In genomic region chr13:104532131-104532530, GRCh38 we compare ENCODE assay signal across 19 cellular contexts.
DNase-seq lines count a peak whose midpoint lies in the region; ATAC-seq, FAIRE-seq and TF ChIP-seq lines count a peak whose summit lies in the region.
"Had no signal": no experiment of that assay in that cellular context is flagged by ENCODE, and none has a peak within 500 bp of the region (broad histone marks: within the 10 kb centered on the region; RNA-seq: fewer than 3 reads in every experiment).

No MANE protein-coding gene starts in this region.

- H3K9ac ChIP-seq in IMR-90 (ENCODE audit: low read depth, low read length) = no peak overlapping the region

- POLR2A ChIA-PET in A549 (lab: Yijun Ruan, JAX) = no interaction called here
- POLR2A ChIA-PET in IMR-90 (lab: Charles Lee; ENCODE audit: unreplicated experiment) = no interaction called here

- H3K27ac ChIP-seq in A549 (no peak overlapping the region), IMR-90 (ENCODE audit: insufficient read depth, low read length) (no peak overlapping the region)

- H3K56ac ChIP-seq in IMR-90 (ENCODE audit: extremely low read depth, insufficient read depth, low read length) = no peak overlapping the region

- H2BK15ac ChIP-seq in IMR-90 (ENCODE audit: low read depth, low read length) = no peak overlapping the region

- ATAC-seq in A549 = no peak
- no peak for ATAC-seq in IMR-90 (ENCODE audit: low read depth)
- no peak for ATAC-seq in left colon

- H3K4me2 ChIP-seq in A549 (no peak overlapping the region), IMR-90 (ENCODE audit: low read depth, low read length) (no peak overlapping the region)

- DNase-seq in A549 (ENCODE audit: low read depth in 1 of 2, low spot score in 1 of 2) = no peak
- no peak for DNase-seq in IMR-90
- DNase-seq in OCI-M1 (lab: John Stamatoyannopoulos, UW) = no peak
- no peak for DNase-seq in left colon
- DNase-seq in hippocampal formation (lab: John Stamatoyannopoulos, UW) = no peak
- DNase-seq: 8988T; C1 segment of cervical spinal cord; Calu3; CD4-positive, alpha-beta memory T cell; COR-L47; DMS53; DMS79 treated with DMSO at 0.1 percent for 48 hours; GF-D8; GOT3; H7; HCEC 1CT had no signal

- TF ChIP-seq EP300 in A549 (IDR thresholded peaks at IDR 0.05) = no peak

- no peaks in the 10 kb centered on the region for H3K79me1 ChIP-seq in IMR-90 (ENCODE audit: low read depth in 1 of 2, low read length in 2 of 2)

- H3K23ac ChIP-seq in IMR-90 (ENCODE audit: low read depth, low read length) = no peak overlapping the region

- H2AK9ac ChIP-seq in IMR-90 (replicated peaks; ENCODE audit: low read depth, low read length, poor library complexity) = no peak overlapping the region

- H3K4me1 ChIP-seq in A549 = no peaks in the 10 kb centered on the region
- no peaks in the 10 kb centered on the region for H3K4me1 ChIP-seq in IMR-90 (ENCODE audit: control insufficient read depth, insufficient read depth, low read length)

- no peaks in the 10 kb centered on the region for H4K20me1 ChIP-seq in IMR-90 (ENCODE audit: insufficient read depth, low read length)

- dilution Hi-C loops in IMR-90 (cut with HindIII; ENCODE audit: low sequenced_read_pairs, unreplicated experiment) = no loop called here

- H2BK20ac ChIP-seq in IMR-90 (ENCODE audit: low read depth, low read length) = no peak overlapping the region

- no peak overlapping the region for H4K91ac ChIP-seq in IMR-90 (ENCODE audit: insufficient read depth, low read depth, low read length)

- no peak overlapping the region for H2AFZ ChIP-seq in IMR-90 (replicated peaks; ENCODE audit: low read length, poor library complexity)

- H3K27me3 ChIP-seq in IMR-90 (ENCODE audit: control insufficient read depth, insufficient read depth, low read length) = no peaks in the 10 kb centered on the region

- TF ChIP-seq RAD21 in A549 (conservative IDR thresholded peaks at IDR 0.05 in 1 of 2, IDR thresholded peaks at IDR 0.05 in 1 of 2) (no peak), IMR-90 (IDR thresholded peaks at IDR 0.05; ENCODE audit: low read length) (no peak)

- FAIRE-seq in A549 (lab: Jason Lieb, UNC) (no peak), endometrium (lab: Jason Lieb, UNC) (peak; percentile 80)
- FAIRE-seq: GM12891, GM18507 had no signal

- H3K14ac ChIP-seq in IMR-90 (replicated peaks; ENCODE audit: low read depth, low read length) = no peak overlapping the region

- no peak for TF ChIP-seq CTCF in A549 (IDR thresholded peaks at IDR 0.05)
- no peak for TF ChIP-seq CTCF in IMR-90 (conservative IDR thresholded peaks at IDR 0.05; ENCODE audit: low read depth, low read length)

- H3K18ac ChIP-seq in IMR-90 (ENCODE audit: low read depth, low read length) = no peak overlapping the region

- no peak overlapping the region for H4K8ac ChIP-seq in IMR-90 (ENCODE audit: low read depth in 2 of 2, low read length in 2 of 2)

- H3K36me3 ChIP-seq in IMR-90 (ENCODE audit: control insufficient read depth, insufficient read depth, low read length) = no peaks in the 10 kb centered on the region

- no peak overlapping the region for H2BK120ac ChIP-seq in IMR-90 (ENCODE audit: low read depth, low read length)

- H4K5ac ChIP-seq in IMR-90 (ENCODE audit: low read depth, low read length) = no peak overlapping the region

- H3K4ac ChIP-seq in IMR-90 (ENCODE audit: low read depth, low read length) = no peak overlapping the region

- no peak overlapping the region for H3K4me3 ChIP-seq in A549
- no peak overlapping the region for H3K4me3 ChIP-seq in IMR-90 (ENCODE audit: insufficient read depth, low read depth, low read length)

- TF ChIP-seq POLR2A in A549 (IDR thresholded peaks at IDR 0.05; ENCODE audit: low read length) = no peak
- no peak for TF ChIP-seq POLR2A in IMR-90 (IDR thresholded peaks at IDR 0.05; ENCODE audit: low read depth, low read length)

- no peaks in the 10 kb centered on the region for H3K9me1 ChIP-seq in IMR-90 (ENCODE audit: insufficient read depth, low read length)

- in situ Hi-C loops in IMR-90 (cut with MboI; ENCODE audit: low sequenced_read_pairs) = no loop called here

- H3K9me3 ChIP-seq in A549 = no peaks in the 10 kb centered on the region
- H3K9me3 ChIP-seq in IMR-90 (ENCODE audit: control insufficient read depth, insufficient read depth, low read length) = no peaks in the 10 kb centered on the region

- no peak overlapping the region for H2AK5ac ChIP-seq in IMR-90 (ENCODE audit: low read depth, low read length)

- intact Hi-C loops in IMR-90 (cut with micrococcal nuclease) (no loop called here), left colon (cut with DNase I, micrococcal nuclease) (no loop called here)

- no TSS peak for BruUV-seq in IMR-90 (replicated peaks; lab: Mats Ljungman, UMichigan)

- CTCF ChIA-PET in A549 (lab: Yijun Ruan, JAX) (interaction anchor here (0.5 kb wide), 1 partner anchor 1366 kb away, joined by 3 read pairs; no protein-coding TSS in a partner anchor), IMR-90 (lab: Yijun Ruan, JAX) (no interaction called here)

- H2BK5ac ChIP-seq in IMR-90 (ENCODE audit: low read depth, low read length, poor library complexity, severe bottlenecking) = no peak overlapping the region

TF ChIP-seq in A549, 52 proteins besides CTCF, POLR2A, EP300 and RAD21:
- TF ChIP-seq MAFK (IDR thresholded peaks at IDR 0.05; ENCODE audit: partially characterized antibody) = peak; percentile 76
- TF ChIP-seq FOSL2 (IDR thresholded peaks at IDR 0.05) = no peak
- no peak for TF ChIP-seq FOSL2 (CRISPR knock-in tag; IDR thresholded peaks at IDR 0.05)
- TF ChIP-seq CHD4 (IDR thresholded peaks at IDR 0.05; ENCODE audit: borderline replicate concordance) = no peak
- no peak for TF ChIP-seq ZSCAN20 (CRISPR knock-in tag; IDR thresholded peaks at IDR 0.05)
- TF ChIP-seq CBX8 (IDR thresholded peaks at IDR 0.05) = no peak
- TF ChIP-seq HOXB13 (CRISPR knock-in tag; IDR thresholded peaks at IDR 0.05; ENCODE audit: low read depth) = no peak
- TF ChIP-seq ZFP36 (IDR thresholded peaks at IDR 0.05; ENCODE audit: borderline replicate concordance, partially characterized antibody) = no peak

TF ChIP-seq in IMR-90, 13 proteins besides CTCF, POLR2A, EP300 and RAD21:
- TF ChIP-seq MAFK (IDR thresholded peaks at IDR 0.05; ENCODE audit: low read depth, low read length) (peak; percentile 89), CEBPB (IDR thresholded peaks at IDR 0.05; ENCODE audit: low read depth, low read length) (no peak), CHD1 (IDR thresholded peaks at IDR 0.05; ENCODE audit: low read depth, low read length) (no peak), SMC3 (IDR thresholded peaks at IDR 0.05; ENCODE audit: low read depth, low read length) (no peak)
TF ChIP-seq in IMR-90: peak in this region for 1.
